Comparison of ENCODE assay signal across 15 cellular contexts in the genomic region with DNA sequence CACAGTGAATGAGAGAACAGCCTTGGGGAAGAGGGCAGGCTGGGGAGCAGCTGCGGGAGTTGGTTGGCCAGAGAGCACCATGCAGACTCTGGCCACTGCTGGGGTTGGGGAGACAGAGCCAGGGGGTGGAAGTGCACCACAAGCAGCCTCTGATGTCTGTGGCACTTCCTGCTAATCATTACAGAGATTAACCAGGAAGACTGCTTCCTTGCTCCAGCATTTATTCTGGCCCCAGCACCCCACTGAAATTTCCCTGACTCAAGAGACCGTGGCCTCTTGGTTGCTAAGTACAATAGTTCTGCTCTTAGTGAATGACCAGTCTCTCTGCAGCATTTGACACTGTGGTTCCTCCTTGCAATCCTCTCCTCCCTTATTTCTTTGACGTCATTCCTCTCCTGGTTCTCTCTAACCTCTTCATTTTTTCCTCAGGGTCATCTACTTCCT.
DNase-seq lines count a peak whose midpoint lies in the region; ATAC-seq and TF ChIP-seq lines count a peak whose summit lies in the region.
"Had no signal": no experiment of that assay in that cellular context is flagged by ENCODE, and none has a peak within 500 bp of the region (broad histone marks: within the 10 kb centered on the region; RNA-seq: fewer than 3 reads in every experiment).

No MANE protein-coding gene starts in this region.

- H4K20me1 ChIP-seq in BLaER1 = no peaks in the 10 kb centered on the region

- H2AFZ ChIP-seq in neuronal stem cell (ENCODE audit: low read length) = peak overlapping the region; percentile 20

- no peak overlapping the region for H2BK12ac ChIP-seq in neuronal stem cell (ENCODE audit: low read length)

- H3K4me1 ChIP-seq in BLaER1 = peaks cover 25% of the 10 kb centered on the region
- peaks cover 5 to 41% (median 23%) of the 10 kb centered on the region in 3 donors for H3K4me1 ChIP-seq in gastroesophageal sphincter
- H3K4me1 ChIP-seq in neuronal stem cell (ENCODE audit: control insufficient read depth in 2 of 2, insufficient read depth in 1 of 2, low read depth in 1 of 2, low read length in 2 of 2) = peaks cover 11 to 25% of the 10 kb centered on the region in 2 donors
- H3K4me1 ChIP-seq: colonic mucosa had no signal

- no peak overlapping the region for H2BK120ac ChIP-seq in neuronal stem cell (ENCODE audit: low read depth, low read length)

- no peak for ATAC-seq in gastroesophageal sphincter
- ATAC-seq: activated T-helper 17 cell treated with anti-CD3 and anti-CD28 coated beads, Interleukin-2, amount 50 U/mL, for 72 hours; Panc1 had no signal

- H2BK5ac ChIP-seq in neuronal stem cell (ENCODE audit: low read length) = no peak overlapping the region

- TF ChIP-seq EP300 in gastroesophageal sphincter (IDR thresholded peaks at IDR 0.05) = no peak

- H3K14ac ChIP-seq in neuronal stem cell (ENCODE audit: low read length) = no peak overlapping the region

- H3K9me3 ChIP-seq in BLaER1 = no peaks in the 10 kb centered on the region
- no peaks in the 10 kb centered on the region for H3K9me3 ChIP-seq in gastroesophageal sphincter
- H3K9me3 ChIP-seq in neuronal stem cell (replicated peaks in 1 of 2; ENCODE audit: control insufficient read depth in 2 of 2, insufficient read depth in 1 of 2, low read depth in 1 of 2, low read length in 2 of 2) = no peaks in the 10 kb centered on the region
- H3K9me3 ChIP-seq: colonic mucosa, ovary, transverse colon had no signal

- H3K27ac ChIP-seq in BLaER1 (peak overlapping the region; percentile 25; the same call in 1 of the 2 replicates), gastroesophageal sphincter (peak overlapping the region in 3 of 4 donors; percentile 38 to 63 (median 53)), neuronal stem cell (replicated peaks; ENCODE audit: low read length) (no peak overlapping the region)
- H3K27ac ChIP-seq: colonic mucosa, ovary, transverse colon, WERI-Rb-1 had no signal

- WGBS in gastroesophageal sphincter (ENCODE audit: low coverage in 1 of 2), 2 donors = 32 to 54% methylated on average over 2 of the region's 3 CpGs
- no CpG with 5 or more reads among the region's 3 CpGs for WGBS in neuronal stem cell (ENCODE audit: extremely low coverage in 2 of 2, insufficient read length in 2 of 2, insufficient replicate concordance in 1 of 2), 2 donors

- no peak for TF ChIP-seq CTCF in gastroesophageal sphincter (IDR thresholded peaks at IDR 0.05)

- peak overlapping the region; percentile 5 for H3K18ac ChIP-seq in neuronal stem cell (ENCODE audit: low read length)

- H3K4me2 ChIP-seq in BLaER1 (peak overlapping the region; percentile 66), neuronal stem cell (ENCODE audit: insufficient read depth, low read length, poor library complexity, severe bottlenecking) (no peak overlapping the region)

- no peaks in the 10 kb centered on the region for H3K79me1 ChIP-seq in neuronal stem cell (ENCODE audit: low read depth, low read length)

- H3K27me3 ChIP-seq in BLaER1 = no peaks in the 10 kb centered on the region
- H3K27me3 ChIP-seq in gastroesophageal sphincter = no peaks in the 10 kb centered on the region
- H3K27me3 ChIP-seq in neuronal stem cell (ENCODE audit: control insufficient read depth in 3 of 3, insufficient read depth in 3 of 3, low read depth in 1 of 3, low read length in 3 of 3) = no peaks in the 10 kb centered on the region
- H3K27me3 ChIP-seq: colonic mucosa, ovary, transverse colon had no signal

- H4K8ac ChIP-seq in neuronal stem cell (ENCODE audit: low read depth, low read length) = no peak overlapping the region

- no peak for TF ChIP-seq POLR2A in gastroesophageal sphincter (IDR thresholded peaks at IDR 0.05)

- H3K4me3 ChIP-seq in BLaER1 (no peak overlapping the region), gastroesophageal sphincter (no peak overlapping the region), neuronal stem cell (ENCODE audit: low read length in 2 of 2) (no peak overlapping the region)
- H3K4me3 ChIP-seq: colonic mucosa, ovary, transverse colon had no signal

- H3K9ac ChIP-seq in BLaER1 (no peak overlapping the region), neuronal stem cell (ENCODE audit: low read depth, low read length, poor library complexity) (no peak overlapping the region)

- no peak overlapping the region for H2AK5ac ChIP-seq in neuronal stem cell (ENCODE audit: low read depth, low read length)

- H3K36me3 ChIP-seq in BLaER1 (no peaks in the 10 kb centered on the region), gastroesophageal sphincter (no peaks in the 10 kb centered on the region), neuronal stem cell (replicated peaks in 1 of 2; ENCODE audit: control insufficient read depth in 2 of 2, insufficient read depth in 2 of 2, low read length in 2 of 2) (no peaks in the 10 kb centered on the region)
- H3K36me3 ChIP-seq: colonic mucosa, ovary, transverse colon, WERI-Rb-1 had no signal

- peak; percentile 75 for DNase-seq in NCI-H69 (lab: John Stamatoyannopoulos, UW)
- no peak for DNase-seq in neuronal stem cell (ENCODE audit: low spot score)
- no peak for DNase-seq in NCI-H1048 (lab: John Stamatoyannopoulos, UW)
- no peak for DNase-seq in T-helper 1 cell
- DNase-seq in NK-92 treated with Interleukin-12 subunit alpha and Interleukin-12 subunit beta, amount 100 ng/mL, for 24 hours (lab: John Stamatoyannopoulos, UW) = no peak
- no peak for DNase-seq in mesenteric fat pad (ENCODE audit: low spot score)
- DNase-seq: colonic mucosa, NCI-H1436 treated with DMSO at 0.1 percent for 48 hours, ovary, transverse colon, WERI-Rb-1 had no signal

- no peak overlapping the region for H3K4ac ChIP-seq in neuronal stem cell (ENCODE audit: low read length)

- no peak overlapping the region for H4K91ac ChIP-seq in neuronal stem cell (ENCODE audit: low read depth, low read length, poor library complexity)

- H3K23ac ChIP-seq in neuronal stem cell (ENCODE audit: low read depth, low read length, poor library complexity) = no peak overlapping the region

- no peak overlapping the region for H2BK15ac ChIP-seq in neuronal stem cell (ENCODE audit: low read length)
